In genomic region chr18:62718268-62718800, GRCh38 we compare ENCODE assay signal across 10 cellular contexts. TPM values are rescaled to one million over a fixed set of nuclear protein-coding genes. Genes with fewer than 3 reads are reported as not detected.
DNase-seq lines count a peak whose midpoint lies in the region; ATAC-seq, FAIRE-seq and TF ChIP-seq lines count a peak whose summit lies in the region.
"Had no signal": no experiment of that assay in that cellular context is flagged by ENCODE, and none has a peak within 500 bp of the region (broad histone marks: within the 10 kb centered on the region; RNA-seq: fewer than 3 reads in every experiment).

No MANE protein-coding gene starts in this region.

- no peaks in the 10 kb centered on the region for H3K79me2 ChIP-seq in Karpas-422 (ENCODE audit: low read length)

- H4K20me1 ChIP-seq in Karpas-422 (ENCODE audit: insufficient read depth, low read depth, low read length), result peaks cover 3% of the 10 kb centered on the region; the same call in 1 of the 2 replicates

- in situ Hi-C loops in GM13976 (cut with MboI; ENCODE audit: low sequenced_read_pairs, unreplicated experiment), result loop anchor here (10.0 kb wide), 1 partner anchor 236 kb away; no protein-coding TSS in a partner anchor

- peak overlapping the region; percentile 92 for H3K4me2 ChIP-seq in A549
- H3K4me2 ChIP-seq in Karpas-422 (ENCODE audit: low read depth, low read length, poor library complexity, severe bottlenecking), result peak overlapping the region; percentile 64

- ATAC-seq in A549, result no peak
- ATAC-seq: body of pancreas had no signal

- H3K27me3 ChIP-seq in Karpas-422 (ENCODE audit: low read length) (0 out of 2 replicates have a peak, but pooled peaks cover 3% of the 10 kb centered on the region), muscle layer of duodenum (ENCODE audit: low read depth, low read length) (no peaks in the 10 kb centered on the region)
- H3K27me3 ChIP-seq: body of pancreas had no signal

- POLR2A ChIA-PET in A549 (lab: Yijun Ruan, JAX), result no interaction called here

- TF ChIP-seq RAD21 in A549 (conservative IDR thresholded peaks at IDR 0.05 in 1 of 2, IDR thresholded peaks at IDR 0.05 in 1 of 2), result no peak

- TF ChIP-seq CTCF in A549 (IDR thresholded peaks at IDR 0.05), result no peak
- no peak for TF ChIP-seq CTCF in GM13976 (IDR thresholded peaks at IDR 0.05; ENCODE audit: borderline replicate concordance, control extremely low read depth, extremely low read depth, insufficient read depth, missing control alignments)

- no peak overlapping the region for H2AFZ ChIP-seq in Karpas-422 (ENCODE audit: low read length)

- FAIRE-seq in A549 (lab: Jason Lieb, UNC), result no peak

- CTCF ChIA-PET in A549 (lab: Yijun Ruan, JAX), result interaction anchor here (5.6 kb wide), 1 partner anchor 264 kb away, joined by 48 read pairs; no protein-coding TSS in a partner anchor

- H3K27ac ChIP-seq in A549 (no peak overlapping the region), Karpas-422 (ENCODE audit: low read length) (no peak overlapping the region), caudate nucleus (ENCODE audit: low read depth, low read length) (peak overlapping the region; percentile 89), muscle layer of duodenum (ENCODE audit: low read length) (peak overlapping the region; percentile 61)

- no peaks in the 10 kb centered on the region for H3K9me2 ChIP-seq in Karpas-422 (replicated peaks; ENCODE audit: insufficient read depth, low read length)

- H3K9me3 ChIP-seq in A549 (no peaks in the 10 kb centered on the region), Karpas-422 (ENCODE audit: low read length) (no peaks in the 10 kb centered on the region), muscle layer of duodenum (ENCODE audit: control insufficient read depth in 1 of 2, low read length in 2 of 2) (no peaks in the 10 kb centered on the region)
- H3K9me3 ChIP-seq: body of pancreas had no signal

- DNase-seq in A549 (ENCODE audit: low read depth in 1 of 2, low spot score in 1 of 2) (no peak), Karpas-422 (no peak), caudate nucleus (lab: John Stamatoyannopoulos, UW) (no peak), GM13976 (ENCODE audit: low spot score) (no peak), NCI-H1048 (lab: John Stamatoyannopoulos, UW) (no peak), NCI-H526 (lab: John Stamatoyannopoulos, UW) (no peak), mucosa of gallbladder (ENCODE audit: low spot score) (no peak)
- DNase-seq: GOT3 had no signal

- TF ChIP-seq EP300 in A549 (IDR thresholded peaks at IDR 0.05), result no peak

- WGBS in A549 (ENCODE audit: missing lambda C conversion rate), result 66% methylated on average over 4 of the region's 4 CpGs

- no peak for TF ChIP-seq POLR2A in A549 (IDR thresholded peaks at IDR 0.05; ENCODE audit: low read length)

- peaks cover 53% of the 10 kb centered on the region for H3K4me1 ChIP-seq in A549
- H3K4me1 ChIP-seq in Karpas-422 (ENCODE audit: low read length), result peaks cover 32% of the 10 kb centered on the region
- peaks cover 4 to 30% of the 10 kb centered on the region in 2 donors for H3K4me1 ChIP-seq in muscle layer of duodenum (ENCODE audit: control insufficient read depth in 1 of 2, insufficient read depth in 2 of 2, low read length in 2 of 2)

- H3K36me3 ChIP-seq in Karpas-422 (ENCODE audit: insufficient read depth, low read length) (no peaks in the 10 kb centered on the region), muscle layer of duodenum (ENCODE audit: control insufficient read depth in 1 of 2, insufficient read depth in 2 of 2, low read length in 2 of 2) (no peaks in the 10 kb centered on the region)

- no peak overlapping the region for H3K9ac ChIP-seq in Karpas-422 (ENCODE audit: low read length)

- peak overlapping the region; percentile 69 for H3K4me3 ChIP-seq in A549
- peak overlapping the region; percentile 47; the same call in 1 of the 2 replicates for H3K4me3 ChIP-seq in Karpas-422 (ENCODE audit: low read length)
- peak overlapping the region; percentile 77 to 82 for H3K4me3 ChIP-seq in muscle layer of duodenum (ENCODE audit: low read depth in 1 of 2, low read length in 2 of 2)

TF ChIP-seq in A549, 52 proteins besides CTCF, POLR2A, EP300 and RAD21:
- TF ChIP-seq EHMT2 (IDR thresholded peaks at IDR 0.05; ENCODE audit: low read depth), result no peak
- TF ChIP-seq HOXB5 (CRISPR knock-in tag; IDR thresholded peaks at IDR 0.05), result no peak

RNA-seq across cellular contexts. Expression of gene PHLPP1, which starts 3.0 kb away (rescaled TPM):
- polyA plus RNA-seq in A549 (2011; rRNA removed) (12.1 and 12.8 TPM in 2 replicates), A549 (2017; fragmentation: RNase III; extraction: RNeasy Plus Mini Kit Qiagen cat#74134 plus additional on column Dnase treatment) (5.9 to 6.5 TPM (median 6.0 TPM) in 3 replicates)
- 5.4 and 7.2 TPM in 2 replicates for polyA plus RNA-seq in A549 (2012; cell fraction: cytosol; rRNA removed)
- 9.7 and 11.2 TPM in 2 replicates for polyA plus RNA-seq in A549 (2012; cell fraction: nucleus; rRNA removed)
- polyA minus RNA-seq in A549 (2011; rRNA and poly(A)+ RNA removed), result 19.7 and 30.0 TPM in 2 replicates
- total RNA-seq in Karpas-422 (2014; rRNA removed; shearing (Covaris generic); ENCODE audit: low replicate concordance), result 5.1 and 6.3 TPM in 2 replicates
- 33.2 TPM for total RNA-seq in mucosa of gallbladder

Comparison
In these comparisons a context has a peak if more than half of its experiments do, and no peak if none do; other contexts are left out.
1. H3K27ac ChIP-seq: peak in caudate nucleus (single experiment) and muscle layer of duodenum (single experiment); none in A549 (0 of 2) and Karpas-422 (single experiment).
2. Peak in every context shown above with its lines, with median percentiles within 50 percentile points of each other: H3K4me3 ChIP-seq.